ENCODE assay signal across 9 cellular contexts in genomic region chr11:126307706-126308105, GRCh38. TPM values are rescaled to one million over a fixed set of nuclear protein-coding genes. Genes with fewer than 3 reads are reported as not detected.
DNase-seq lines count a peak whose midpoint lies in the region; ATAC-seq and TF ChIP-seq lines count a peak whose summit lies in the region.
"Had no signal": no experiment of that assay in that cellular context is flagged by ENCODE, and none has a peak within 500 bp of the region (broad histone marks: within the 10 kb centered on the region; RNA-seq: fewer than 3 reads in every experiment).

No MANE protein-coding gene starts in this region.

- no CpG with 5 or more reads among the region's 5 CpGs for WGBS in IMR-90 (ENCODE audit: extremely low coverage in 2 of 2, insufficient read length in 1 of 2), 2 experiments

- H3K4me3 ChIP-seq in IMR-90 (ENCODE audit: insufficient read depth, low read depth, low read length): no peak overlapping the region
- H3K4me3 ChIP-seq: pancreas had no signal

- no peaks in the 10 kb centered on the region for H3K9me3 ChIP-seq in IMR-90 (ENCODE audit: control insufficient read depth, insufficient read depth, low read length)
- H3K9me3 ChIP-seq: pancreas had no signal

- CTCF ChIA-PET in IMR-90 (lab: Yijun Ruan, JAX) (interaction anchor here (0.7 kb wide), 1 partner anchor 177 kb away, joined by 4 read pairs; no protein-coding TSS in a partner anchor), activated B cell treated with CpG ODN at 0.5 μM for 24 hours (lab: Charles Lee) (interaction anchor here (0.9 kb wide), 1 partner anchor 173 kb away, joined by 5 read pairs; no protein-coding TSS in a partner anchor)

- peaks cover 52% of the 10 kb centered on the region for H3K36me3 Mint-ChIP-seq in activated B cell treated with CpG ODN at 0.5 μM for 24 hours (ENCODE audit: low read depth)

- no peak overlapping the region for H3K4ac ChIP-seq in IMR-90 (ENCODE audit: low read depth, low read length)

- dilution Hi-C loops in IMR-90 (cut with HindIII; ENCODE audit: low sequenced_read_pairs, unreplicated experiment): no loop called here

- no peak overlapping the region for H4K5ac ChIP-seq in IMR-90 (ENCODE audit: low read depth, low read length)

- H4K8ac ChIP-seq in IMR-90 (ENCODE audit: low read depth in 2 of 2, low read length in 2 of 2): no peak overlapping the region

- peaks cover 13 to 21% of the 10 kb centered on the region in 2 experiments for H3K79me1 ChIP-seq in IMR-90 (ENCODE audit: low read depth in 1 of 2, low read length in 2 of 2)

- no peaks in the 10 kb centered on the region for H3K27me3 ChIP-seq in IMR-90 (ENCODE audit: control insufficient read depth, insufficient read depth, low read length)
- H3K27me3 ChIP-seq: pancreas had no signal

- no peaks in the 10 kb centered on the region for H3K9me1 ChIP-seq in IMR-90 (ENCODE audit: insufficient read depth, low read length)

- no peak overlapping the region for H3K9ac ChIP-seq in IMR-90 (ENCODE audit: low read depth, low read length)

- H3K4me1 ChIP-seq in IMR-90 (ENCODE audit: control insufficient read depth, insufficient read depth, low read length): peaks cover 5% of the 10 kb centered on the region; the same call in 1 of the 2 replicates

- ATAC-seq in IMR-90 (ENCODE audit: low read depth) (no peak), activated B cell treated with CpG ODN at 0.5 μM for 24 hours (ENCODE audit: low read depth) (no peak), HG03280 (IDR thresholded peaks at IDR 0.05; ENCODE audit: unreplicated experiment) (no peak)
- ATAC-seq: pancreas had no signal

- no peak overlapping the region for H2AK9ac ChIP-seq in IMR-90 (replicated peaks; ENCODE audit: low read depth, low read length, poor library complexity)

- no peak overlapping the region for H4K91ac ChIP-seq in IMR-90 (ENCODE audit: insufficient read depth, low read depth, low read length)

- no peak overlapping the region for H2BK20ac ChIP-seq in IMR-90 (ENCODE audit: low read depth, low read length)

- H3K27me3 Mint-ChIP-seq in activated B cell treated with CpG ODN at 0.5 μM for 24 hours: no peaks in the 10 kb centered on the region

- H2AK5ac ChIP-seq in IMR-90 (ENCODE audit: low read depth, low read length): no peak overlapping the region

- peaks cover 3% of the 10 kb centered on the region; the same call in 1 of the 2 replicates for H4K20me1 ChIP-seq in IMR-90 (ENCODE audit: insufficient read depth, low read length)

- H2AFZ ChIP-seq in IMR-90 (replicated peaks; ENCODE audit: low read length, poor library complexity): no peak overlapping the region

- DNase-seq in Daoy (ENCODE audit: low read depth): peak; percentile 49
- peak; percentile 58 for DNase-seq in IMR-90
- DNase-seq in activated B cell treated with CpG ODN at 0.5 μM for 24 hours: no peak
- DNase-seq in left kidney (ENCODE audit: low read depth, low spot score): peak; percentile 71
- DNase-seq in DMS114 treated with DMSO at 0.1 percent for 48 hours (lab: John Stamatoyannopoulos, UW; ENCODE audit: unreplicated experiment): no peak
- DNase-seq in LoVo (ENCODE audit: low spot score): no peak
- DNase-seq in A172 (ENCODE audit: low spot score): no peak

- no peak overlapping the region for H3K23ac ChIP-seq in IMR-90 (ENCODE audit: low read depth, low read length)

- POLR2A ChIA-PET in IMR-90 (lab: Charles Lee; ENCODE audit: unreplicated experiment) (no interaction called here), activated B cell treated with CpG ODN at 0.5 μM for 24 hours (lab: Charles Lee) (no interaction called here)

- H3K27ac Mint-ChIP-seq in activated B cell treated with CpG ODN at 0.5 μM for 24 hours: peak overlapping the region; percentile 3

- no peak overlapping the region for H2BK15ac ChIP-seq in IMR-90 (ENCODE audit: low read depth, low read length)

- intact Hi-C loops in IMR-90 (cut with micrococcal nuclease): loop anchor here (10.0 kb wide), 1 partner anchor 1727 kb away; no protein-coding TSS in a partner anchor
- intact Hi-C loops in activated B cell treated with CpG ODN at 0.5 μM for 24 hours (cut with micrococcal nuclease): loop anchor here (5.0 to 10.0 kb wide), 3 partner anchors 50 to 793 kb away; partner anchors contain the start of genes CDON and ST3GAL4

- 0 out of 2 replicates have a peak, but pooled peaks cover 2% of the 10 kb centered on the region for H3K36me3 ChIP-seq in IMR-90 (ENCODE audit: control insufficient read depth, insufficient read depth, low read length)
- H3K36me3 ChIP-seq: pancreas had no signal

- no peak for TF ChIP-seq POLR2A in IMR-90 (IDR thresholded peaks at IDR 0.05; ENCODE audit: low read depth, low read length)

- no peak overlapping the region for H2BK120ac ChIP-seq in IMR-90 (ENCODE audit: low read depth, low read length)

- no peak overlapping the region for H2BK5ac ChIP-seq in IMR-90 (ENCODE audit: low read depth, low read length, poor library complexity, severe bottlenecking)

- H3K9me3 Mint-ChIP-seq in activated B cell treated with CpG ODN at 0.5 μM for 24 hours: no peaks in the 10 kb centered on the region

- H3K27ac ChIP-seq in IMR-90 (ENCODE audit: insufficient read depth, low read length): no peak overlapping the region

- H3K18ac ChIP-seq in IMR-90 (ENCODE audit: low read depth, low read length): no peak overlapping the region

- no peak overlapping the region for H3K14ac ChIP-seq in IMR-90 (replicated peaks; ENCODE audit: low read depth, low read length)

- no peak overlapping the region for H3K56ac ChIP-seq in IMR-90 (ENCODE audit: extremely low read depth, insufficient read depth, low read length)

- TF ChIP-seq CTCF in IMR-90 (conservative IDR thresholded peaks at IDR 0.05; ENCODE audit: low read depth, low read length) (peak; percentile 56), activated B cell treated with CpG ODN at 0.5 μM for 24 hours (IDR thresholded peaks at IDR 0.05) (no peak)

- peak; percentile 57 for TF ChIP-seq RAD21 in IMR-90 (IDR thresholded peaks at IDR 0.05; ENCODE audit: low read length)

- no peak overlapping the region for H3K4me2 ChIP-seq in IMR-90 (ENCODE audit: low read depth, low read length)

- peaks cover 53% of the 10 kb centered on the region for H3K4me1 Mint-ChIP-seq in activated B cell treated with CpG ODN at 0.5 μM for 24 hours

- H3K4me3 Mint-ChIP-seq in activated B cell treated with CpG ODN at 0.5 μM for 24 hours: no peak overlapping the region

- in situ Hi-C loops in IMR-90 (cut with MboI; ENCODE audit: low sequenced_read_pairs): loop anchor here (10.0 to 25.0 kb wide), 4 partner anchors 297 to 1030 kb away; no protein-coding TSS in a partner anchor

- BruUV-seq in IMR-90 (replicated peaks; lab: Mats Ljungman, UMichigan): no TSS peak

TF ChIP-seq in IMR-90, 13 proteins besides CTCF, POLR2A, EP300 and RAD21:
- TF ChIP-seq CEBPB (IDR thresholded peaks at IDR 0.05; ENCODE audit: low read depth, low read length) (no peak), NFE2L2 (IDR thresholded peaks at IDR 0.05; ENCODE audit: low read depth, low read length) (no peak), SMC3 (IDR thresholded peaks at IDR 0.05; ENCODE audit: low read depth, low read length) (peak; percentile 46), CHD1 (IDR thresholded peaks at IDR 0.05; ENCODE audit: low read depth, low read length) (no peak)

RNA-seq across cellular contexts. Expression of gene DCPS, which starts 3.8 kb away (rescaled TPM):
- 15.9 and 19.3 TPM in 2 replicates for total RNA-seq in Daoy (2014; rRNA removed; shearing (Covaris generic))
- total RNA-seq in IMR-90 (2012; rRNA removed): 18.6 and 19.7 TPM in 2 replicates
- polyA plus RNA-seq in IMR-90 (2012; rRNA removed): 34.8 and 35.0 TPM in 2 replicates
- 26.7 and 31.4 TPM in 2 replicates for polyA plus RNA-seq in IMR-90 (2012; cell fraction: cytosol; rRNA removed)
- 12.2 and 12.5 TPM in 2 replicates for polyA plus RNA-seq in IMR-90 (2012; cell fraction: nucleus; rRNA removed; ENCODE audit: low replicate concordance)
- total RNA-seq in activated B cell treated with CpG ODN at 0.5 μM for 24 hours: 37.6 and 39.6 TPM in 2 replicates
- total RNA-seq in A172 (2014; rRNA removed; shearing (Covaris generic)): 16.2 and 16.6 TPM in 2 replicates

RNA-seq across cellular contexts. Expression of gene TIRAP, which starts 24.8 kb away (rescaled TPM):
- 1.2 and 3.7 TPM in 2 replicates for total RNA-seq in Daoy (2014; rRNA removed; shearing (Covaris generic))
- 3.0 and 3.6 TPM in 2 replicates for total RNA-seq in IMR-90 (2012; rRNA removed)
- polyA plus RNA-seq in IMR-90 (2012; rRNA removed): 6.4 and 7.4 TPM in 2 replicates
- polyA plus RNA-seq in IMR-90 (2012; cell fraction: cytosol; rRNA removed): 4.4 and 5.8 TPM in 2 replicates
- 5.1 and 8.0 TPM in 2 replicates for polyA plus RNA-seq in IMR-90 (2012; cell fraction: nucleus; rRNA removed; ENCODE audit: low replicate concordance)
- total RNA-seq in activated B cell treated with CpG ODN at 0.5 μM for 24 hours: 16.6 and 18.3 TPM in 2 replicates
- 2.3 and 4.1 TPM in 2 replicates for total RNA-seq in A172 (2014; rRNA removed; shearing (Covaris generic))

RNA-seq across cellular contexts. Expression of gene FOXRED1, which starts 38.8 kb away (rescaled TPM):
- total RNA-seq in Daoy (2014; rRNA removed; shearing (Covaris generic)): 36.4 and 38.1 TPM in 2 replicates
- total RNA-seq in IMR-90 (2012; rRNA removed): 15.1 and 15.3 TPM in 2 replicates
- 28.3 and 28.8 TPM in 2 replicates for polyA plus RNA-seq in IMR-90 (2012; rRNA removed)
- polyA plus RNA-seq in IMR-90 (2012; cell fraction: cytosol; rRNA removed): 15.9 and 25.4 TPM in 2 replicates
- 49.6 and 75.7 TPM in 2 replicates for polyA plus RNA-seq in IMR-90 (2012; cell fraction: nucleus; rRNA removed; ENCODE audit: low replicate concordance)
- 39.1 and 44.9 TPM in 2 replicates for total RNA-seq in activated B cell treated with CpG ODN at 0.5 μM for 24 hours
- total RNA-seq in A172 (2014; rRNA removed; shearing (Covaris generic)): 22.6 and 28.1 TPM in 2 replicates

RNA-seq across cellular contexts. Expression of gene SRPRA, which starts 39.0 kb away (rescaled TPM):
- total RNA-seq in Daoy (2014; rRNA removed; shearing (Covaris generic)): 101 and 102 TPM in 2 replicates
- total RNA-seq in IMR-90 (2012; rRNA removed) (105 and 108 TPM in 2 replicates), activated B cell treated with CpG ODN at 0.5 μM for 24 hours (121 and 128 TPM in 2 replicates)
- 126 and 131 TPM in 2 replicates for polyA plus RNA-seq in IMR-90 (2012; rRNA removed)
- polyA plus RNA-seq in IMR-90 (2012; cell fraction: cytosol; rRNA removed): 88.5 and 95.3 TPM in 2 replicates
- 126 and 190 TPM in 2 replicates for polyA plus RNA-seq in IMR-90 (2012; cell fraction: nucleus; rRNA removed; ENCODE audit: low replicate concordance)
- total RNA-seq in A172 (2014; rRNA removed; shearing (Covaris generic)): 67.2 and 75.1 TPM in 2 replicates

RNA-seq across cellular contexts. Expression of gene ST3GAL4, which starts 47.8 kb away (rescaled TPM):
- 24.2 and 30.4 TPM in 2 replicates for total RNA-seq in Daoy (2014; rRNA removed; shearing (Covaris generic))
- total RNA-seq in IMR-90 (2012; rRNA removed): 12.5 and 17.0 TPM in 2 replicates
- polyA plus RNA-seq in IMR-90 (2012; rRNA removed): 18.3 and 19.7 TPM in 2 replicates
- polyA plus RNA-seq in IMR-90 (2012; cell fraction: cytosol; rRNA removed): 19.6 and 25.9 TPM in 2 replicates
- polyA plus RNA-seq in IMR-90 (2012; cell fraction: nucleus; rRNA removed; ENCODE audit: low replicate concordance): 12.5 and 20.7 TPM in 2 replicates
- 0.71 and 1.0 TPM in 2 replicates for total RNA-seq in activated B cell treated with CpG ODN at 0.5 μM for 24 hours
- total RNA-seq in A172 (2014; rRNA removed; shearing (Covaris generic)): 16.7 and 19.4 TPM in 2 replicates

Comparison
In these comparisons a context has a peak if more than half of its experiments do, and no peak if none do; other contexts are left out.
1. DNase-seq: peak in Daoy (single experiment), IMR-90 (single experiment) and left kidney (single experiment); none in activated B cell treated with CpG ODN at 0.5 μM for 24 hours (single experiment), DMS114 treated with DMSO at 0.1 percent for 48 hours (single experiment), LoVo (single experiment) and A172 (single experiment).